Comparison of ENCODE assay signal across 20 cellular contexts in genomic region chr4:6277139-6277802, GRCh38. TPM values are rescaled to one million over a fixed set of nuclear protein-coding genes. Genes with fewer than 3 reads are reported as not detected.
DNase-seq lines count a peak whose midpoint lies in the region; ATAC-seq, FAIRE-seq and TF ChIP-seq lines count a peak whose summit lies in the region.
"Had no signal": no experiment of that assay in that cellular context is flagged by ENCODE, and none has a peak within 500 bp of the region (broad histone marks: within the 10 kb centered on the region; RNA-seq: fewer than 3 reads in every experiment).

No MANE protein-coding gene starts in this region.

- peak; percentile 7 for DNase-seq in NCI-H2171 (lab: John Stamatoyannopoulos, UW)
- DNase-seq in dermis blood vessel endothelial cell, result peak; percentile 35
- peak; percentile 47 for DNase-seq in HepG2 (ENCODE audit: low spot score)
- no peak for DNase-seq in thyroid gland
- DNase-seq in activated T-cell treated with anti-CD3 and anti-CD28 coated beads, Interleukin-2, amount 50 U/mL, for 4 hours, result no peak
- no peak for DNase-seq in T1000 (lab: John Stamatoyannopoulos, UW)
- DNase-seq in GM10266 (ENCODE audit: extremely low spot score), result no peak
- DNase-seq in NK-92 (lab: John Stamatoyannopoulos, UW; ENCODE audit: unreplicated experiment), result no peak
- DNase-seq: activated CD4-positive, alpha-beta T cell treated with anti-CD3 and anti-CD28 coated beads, Interleukin-2, amount 50 U/mL, for 4 hours; activated T-cell treated with anti-CD3 and anti-CD28 coated beads, Interleukin-2, amount 50 U/mL, for 48 hours; DMS153; KBM-7; NCI-H1105 treated with DMSO at 0.1 percent for 48 hours; NCI-H345; occipital lobe had no signal

- no peaks in the 10 kb centered on the region for H3K9me3 Mint-ChIP-seq in activated T-cell treated with anti-CD3 and anti-CD28 coated beads, Interleukin-2, amount 50 U/mL, for 4 hours
- H3K9me3 Mint-ChIP-seq: stimulated activated effector memory CD8-positive, alpha-beta T cell treated with anti-CD3 and anti-CD28 coated beads, Interleukin-12 subunit alpha, Interleukin-12 subunit beta, amount 100 ng/mL, for 72 hours had no signal

- TF ChIP-seq EP300 in HepG2 (IDR thresholded peaks at IDR 0.05; ENCODE audit: low read depth in 2 of 2, low read length in 2 of 2) (no peak), HepG2 (CRISPR knock-in tag; IDR thresholded peaks at IDR 0.05; ENCODE audit: borderline replicate concordance) (no peak)

- ATAC-seq in HepG2, result peak; percentile 44
- no peak for ATAC-seq in activated T-cell treated with anti-CD3 and anti-CD28 coated beads, Interleukin-2, amount 50 U/mL, for 4 hours
- ATAC-seq: stimulated activated effector memory CD8-positive, alpha-beta T cell treated with anti-CD3 and anti-CD28 coated beads, Interleukin-12 subunit alpha, Interleukin-12 subunit beta, amount 100 ng/mL, for 72 hours had no signal

- H3K27ac ChIP-seq in HepG2 (ENCODE audit: extremely low read length, insufficient read depth, low read length) (peak overlapping the region; percentile 92), thyroid gland (peak overlapping the region in 2 of 3 donors; percentile 95 to 97)
- H3K27ac ChIP-seq: epithelial cell of prostate, HL-60 had no signal

- no TSS peak for BruUV-seq in HepG2 (replicated peaks; lab: Mats Ljungman, UMichigan)

- peaks cover 9% of the 10 kb centered on the region for H3K4me1 Mint-ChIP-seq in activated T-cell treated with anti-CD3 and anti-CD28 coated beads, Interleukin-2, amount 50 U/mL, for 4 hours (ENCODE audit: low read depth)

- in situ Hi-C loops in HepG2 (cut with HindIII; ENCODE audit: extremely low pct_ligation_motif_present, low pct_unique_long_range_greater_than_20kb), result no loop called here

- TF ChIP-seq POLR2A in HepG2 (IDR thresholded peaks at IDR 0.05; ENCODE audit: insufficient read depth in 1 of 2, low read depth in 2 of 2, low read length in 2 of 2), result no peak
- no peak for TF ChIP-seq POLR2A in thyroid gland (IDR thresholded peaks at IDR 0.05)

- peak overlapping the region; percentile 90 for H3K4me2 ChIP-seq in HepG2 (ENCODE audit: low read depth, low read length)

- H3K27me3 ChIP-seq in HepG2 (ENCODE audit: control insufficient read depth in 1 of 2, insufficient read depth in 2 of 2, low read length in 2 of 2), result no peaks in the 10 kb centered on the region
- H3K27me3 ChIP-seq in thyroid gland, result no peaks in the 10 kb centered on the region

- peaks cover 55% of the 10 kb centered on the region for H3K79me2 ChIP-seq in HepG2 (ENCODE audit: insufficient read depth, low read length)

- no peak for TF ChIP-seq RAD21 in HepG2 (CRISPR knock-in tag; IDR thresholded peaks at IDR 0.05)

- H3K36me3 ChIP-seq in HepG2 (replicated peaks in 1 of 2; ENCODE audit: control insufficient read depth in 1 of 2, insufficient read depth in 2 of 2, low read length in 2 of 2), result peaks cover 30 to 33% of the 10 kb centered on the region in 2 experiments
- H3K36me3 ChIP-seq in thyroid gland, result peaks cover 22 to 32% of the 10 kb centered on the region in 2 donors

- no peaks in the 10 kb centered on the region for H3K27me3 Mint-ChIP-seq in activated T-cell treated with anti-CD3 and anti-CD28 coated beads, Interleukin-2, amount 50 U/mL, for 4 hours (ENCODE audit: low read depth)

- H3K4me1 ChIP-seq in HepG2 (ENCODE audit: insufficient read depth, low read length), result peaks cover 76% of the 10 kb centered on the region
- peaks cover 59 to 73% of the 10 kb centered on the region in 2 donors for H3K4me1 ChIP-seq in thyroid gland

- WGBS in HepG2 (ENCODE audit: low lambda C conversion rate), result 81% methylated on average over 3 of the region's 24 CpGs
- 86 to 92% methylated on average over 16 to 22 of the region's 24 CpGs for WGBS in thyroid gland, 2 donors

- POLR2A ChIA-PET in HepG2 (lab: Yijun Ruan, JAX), result interaction anchor here (1.1 to 1.9 kb wide), 5 partner anchors 12 to 45 kb away, joined by 3 to 18 read pairs (median 4); no protein-coding TSS in a partner anchor

- intact Hi-C loops in HepG2 (cut with micrococcal nuclease; ENCODE audit: unreplicated experiment), result no loop called here
- intact Hi-C loops in thyroid gland (cut with DNase I), result no loop called here

- no peaks in the 10 kb centered on the region for H3K36me3 Mint-ChIP-seq in activated T-cell treated with anti-CD3 and anti-CD28 coated beads, Interleukin-2, amount 50 U/mL, for 4 hours (ENCODE audit: insufficient read depth)
- H3K36me3 Mint-ChIP-seq: stimulated activated effector memory CD8-positive, alpha-beta T cell treated with anti-CD3 and anti-CD28 coated beads, Interleukin-12 subunit alpha, Interleukin-12 subunit beta, amount 100 ng/mL, for 72 hours had no signal

- peak; percentile 74 for FAIRE-seq in HepG2 (lab: Jason Lieb, UNC)
- FAIRE-seq: GM18507 had no signal

- no peak overlapping the region for H2AFZ ChIP-seq in HepG2 (ENCODE audit: low read length)

- no peak overlapping the region for H3K4me3 Mint-ChIP-seq in activated T-cell treated with anti-CD3 and anti-CD28 coated beads, Interleukin-2, amount 50 U/mL, for 4 hours
- H3K4me3 Mint-ChIP-seq: stimulated activated effector memory CD8-positive, alpha-beta T cell treated with anti-CD3 and anti-CD28 coated beads, Interleukin-12 subunit alpha, Interleukin-12 subunit beta, amount 100 ng/mL, for 72 hours had no signal

- TF ChIP-seq CTCF in HepG2 (CRISPR knock-in tag; IDR thresholded peaks at IDR 0.05), result peak; percentile 37; the same call in 1 of the 2 replicates
- no peak for TF ChIP-seq CTCF in thyroid gland (IDR thresholded peaks at IDR 0.05)
- TF ChIP-seq CTCF in GM10266 (IDR thresholded peaks at IDR 0.05; ENCODE audit: control insufficient read depth, insufficient read depth, low read depth, missing control alignments), result no peak

- H3K4me3 ChIP-seq in HepG2 (replicated peaks in 1 of 3; ENCODE audit: insufficient read depth in 1 of 3, low read depth in 2 of 3, low read length in 3 of 3) (peak overlapping the region in 1 of 3 experiments; percentile 70; a peak in 2 of 6 replicates), thyroid gland (replicated peaks in 1 of 3) (no peak overlapping the region)
- H3K4me3 ChIP-seq: skin epidermis had no signal

- peak overlapping the region; percentile 72 for H3K9ac ChIP-seq in HepG2 (ENCODE audit: insufficient read depth, low read depth, low read length)

- CTCF ChIA-PET in HepG2 (lab: Yijun Ruan, JAX; ENCODE audit: low intra/inter-chr PET ratio, low total read pairs), result interaction anchor here (1.7 kb wide), 1 partner anchor 13 kb away, joined by 3 read pairs; no protein-coding TSS in a partner anchor

- H4K20me1 ChIP-seq in HepG2 (ENCODE audit: insufficient read depth, low read length), result 0 out of 2 replicates have a peak, but pooled peaks cover 4% of the 10 kb centered on the region

- H3K9me3 ChIP-seq in HepG2 (ENCODE audit: low read length), result no peaks in the 10 kb centered on the region
- no peaks in the 10 kb centered on the region for H3K9me3 ChIP-seq in thyroid gland

TF ChIP-seq in HepG2, 621 proteins besides CTCF, POLR2A, EP300 and RAD21 (continues in another document):
- TF ChIP-seq GTF2F1 (IDR thresholded peaks at IDR 0.05; ENCODE audit: low read length) (no peak), HIVEP1 (CRISPR knock-in tag; IDR thresholded peaks at IDR 0.05) (no peak; the same call in 1 of the 2 replicates), CERS6 (CRISPR knock-in tag; IDR thresholded peaks at IDR 0.05) (no peak), NR2F6 (IDR thresholded peaks at IDR 0.05) (no peak), NR2F6 (CRISPR knock-in tag; IDR thresholded peaks at IDR 0.05) (no peak; the same call in 1 of the 2 replicates), SOX5 (CRISPR knock-in tag; IDR thresholded peaks at IDR 0.05; ENCODE audit: borderline replicate concordance) (peak; percentile 55; the same call in 1 of the 2 replicates), HNF4A (CRISPR knock-in tag; IDR thresholded peaks at IDR 0.05) (peak; percentile 75), CENPX (CRISPR knock-in tag; IDR thresholded peaks at IDR 0.05) (no peak), RFX3 (CRISPR knock-in tag; IDR thresholded peaks at IDR 0.05) (no peak), PHF21A (CRISPR knock-in tag; IDR thresholded peaks at IDR 0.05) (0 out of 2 replicates have a peak, but pooled peaks have one; percentile 37)

RNA-seq across cellular contexts. Expression of gene WFS1, which starts 7.6 kb away (rescaled TPM):
- 74.7 and 116 TPM in 2 replicates for total RNA-seq in dermis blood vessel endothelial cell
- 19.8 and 39.1 TPM in 2 replicates for total RNA-seq in HepG2 (2016; rRNA removed; fragmentation: Illumina TruSeq; extraction: Trizol)
- total RNA-seq in HepG2 (2016; cell fraction: cytosol; rRNA removed; fragmentation: Illumina TruSeq; extraction: Trizol; ENCODE audit: low read depth), result 3.7 and 4.2 TPM in 2 replicates
- total RNA-seq in HepG2 (2016; cell fraction: insoluble cytoplasmic fraction; rRNA removed; fragmentation: Illumina TruSeq; extraction: Trizol), result 18.3 and 41.8 TPM in 2 replicates
- total RNA-seq in HepG2 (2016; cell fraction: membrane; rRNA removed; fragmentation: Illumina TruSeq; extraction: Trizol), result 10.5 and 10.8 TPM in 2 replicates
- 47.7 and 59.7 TPM in 2 replicates for total RNA-seq in HepG2 (2016; cell fraction: nucleus; rRNA removed; fragmentation: Illumina TruSeq; extraction: Trizol)
- polyA plus RNA-seq in HepG2 (2011; rRNA removed), result 42.2 and 49.6 TPM in 2 replicates
- 23.5 and 32.3 TPM in 2 replicates for polyA plus RNA-seq in HepG2 (2011; cell fraction: cytosol; rRNA removed)
- polyA plus RNA-seq in HepG2 (2011; cell fraction: nucleus; rRNA removed), result 121 and 179 TPM in 2 replicates
- polyA plus RNA-seq in HepG2 (2012), result 24.0 and 38.1 TPM in 2 replicates
- polyA plus RNA-seq in HepG2 (2016; cell fraction: cytosol; fragmentation: Illumina TruSeq; extraction: Trizol; ENCODE audit: low read depth), result 3.2 and 3.4 TPM in 2 replicates
- 16.0 and 21.6 TPM in 2 replicates for polyA plus RNA-seq in HepG2 (2016; cell fraction: insoluble cytoplasmic fraction; fragmentation: Illumina TruSeq; extraction: Trizol; ENCODE audit: low read depth)
- 4.5 and 5.6 TPM in 2 replicates for polyA plus RNA-seq in HepG2 (2016; cell fraction: membrane; fragmentation: Illumina TruSeq; extraction: Trizol; ENCODE audit: low read depth)
- 86.7 and 90.9 TPM in 2 replicates for polyA plus RNA-seq in HepG2 (2016; cell fraction: nucleus; fragmentation: Illumina TruSeq; extraction: Trizol; ENCODE audit: insufficient read depth, low read depth)
- polyA minus RNA-seq in HepG2 (2011; rRNA and poly(A)+ RNA removed; ENCODE audit: low replicate concordance), result 10.6 and 128 TPM in 2 replicates
- 36.4 and 40.3 TPM in 2 replicates for polyA minus RNA-seq in HepG2 (2011; cell fraction: cytosol; rRNA and poly(A)+ RNA removed)
- 19.9 and 27.0 TPM in 2 replicates for polyA minus RNA-seq in HepG2 (2011; cell fraction: nucleus; rRNA and poly(A)+ RNA removed)
- total RNA-seq in thyroid gland, result 100 to 1,000 TPM; 124 to 174 (median 132) TPM
- total RNA-seq in activated T-cell treated with anti-CD3 and anti-CD28 coated beads, Interleukin-2, amount 50 U/mL, for 4 hours, result 1 to 10 TPM; 7.0 to 7.7 (median 7.3) TPM

Comparison
In these comparisons a context has a peak if more than half of its experiments do, and no peak if none do; other contexts are left out.
1. DNase-seq: peak in NCI-H2171 (single experiment), dermis blood vessel endothelial cell (single experiment) and HepG2 (single experiment); none in thyroid gland (0 of 2), activated T-cell treated with anti-CD3 and anti-CD28 coated beads, Interleukin-2, amount 50 U/mL, for 4 hours (single experiment), T1000 (single experiment), GM10266 (single experiment) and NK-92 (single experiment).